ENCODE assay signal across 23 cellular contexts in the genomic region with DNA sequence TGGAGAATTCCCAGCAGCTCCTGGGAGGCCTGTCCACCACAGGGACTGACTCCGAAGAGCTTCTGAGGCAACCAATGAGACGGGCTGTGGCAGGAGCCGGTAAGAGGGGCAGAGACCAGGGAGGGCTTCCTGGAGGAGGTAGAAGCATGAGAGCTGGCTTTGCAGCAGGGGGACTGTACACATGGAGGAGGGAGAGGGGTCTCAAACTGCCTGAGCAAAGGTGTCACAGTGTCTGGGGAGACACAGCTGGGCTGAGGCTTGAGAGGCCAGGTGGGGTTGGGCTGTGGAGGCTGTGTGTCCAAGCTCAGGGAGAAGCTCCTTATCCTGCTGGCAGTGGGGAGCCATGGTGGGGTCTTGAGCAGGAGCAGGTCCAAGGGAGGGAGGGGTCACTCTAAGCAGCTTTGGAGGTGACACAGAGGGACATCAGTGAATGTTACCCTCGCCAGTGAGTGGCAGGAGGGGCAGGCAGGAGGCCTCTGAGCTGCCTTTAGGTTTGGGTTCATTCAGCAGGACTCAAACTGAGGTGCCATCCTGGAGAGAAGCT. TPM values are rescaled to one million over a fixed set of nuclear protein-coding genes. Genes with fewer than 3 reads are reported as not detected.
"Had no signal": no experiment of that assay in that cellular context is flagged by ENCODE, and none has a peak within 500 bp of the region (broad histone marks: within the 10 kb centered on the region; RNA-seq: fewer than 3 reads in every experiment).

No MANE protein-coding gene starts in this region.

- H2AFZ ChIP-seq: hepatocyte had no signal

- ATAC-seq: foreskin keratinocyte; left colon; left ventricle myocardium superior; naive thymus-derived CD4-positive, alpha-beta T cell; psoas muscle; sciatic nerve; stimulated activated naive B cell treated with anti-CD40 and anti-IgM and Interleukin-4, amounts not matched to agents 10 μg/mL and 1 μg/mL and 100 μg/mL, for 72 hours; stimulated activated naive CD8-positive, alpha-beta T cell treated with anti-CD3 and anti-CD28 coated beads, Interleukin-15, amount 100 ng/mL, for 72 hours; upper lobe of right lung had no signal

- H3K9me3 Mint-ChIP-seq: nephron progenitor cell; stimulated activated naive B cell treated with anti-CD40 and anti-IgM and Interleukin-4, amounts not matched to agents 10 μg/mL and 1 μg/mL and 100 μg/mL, for 72 hours; stimulated activated naive CD8-positive, alpha-beta T cell treated with anti-CD3 and anti-CD28 coated beads, Interleukin-15, amount 100 ng/mL, for 72 hours had no signal

- H3K27me3 ChIP-seq: foreskin keratinocyte, hepatocyte, ovary, testis, upper lobe of right lung had no signal

- H3K36me3 Mint-ChIP-seq: naive thymus-derived CD4-positive, alpha-beta T cell; stimulated activated naive B cell treated with anti-CD40 and anti-IgM and Interleukin-4, amounts not matched to agents 10 μg/mL and 1 μg/mL and 100 μg/mL, for 72 hours had no signal

- H3K9me3 ChIP-seq: ovary, psoas muscle, spleen, testis, tibial nerve, upper lobe of right lung had no signal

- H3K27ac Mint-ChIP-seq: naive thymus-derived CD4-positive, alpha-beta T cell; nephron progenitor cell; stimulated activated naive B cell treated with anti-CD40 and anti-IgM and Interleukin-4, amounts not matched to agents 10 μg/mL and 1 μg/mL and 100 μg/mL, for 72 hours had no signal

- DNase-seq: erythroblast; foreskin keratinocyte; head of caudate nucleus; left colon; left ventricle myocardium superior; mesendoderm; naive thymus-derived CD4-positive, alpha-beta T cell; nephron progenitor cell; ovary; psoas muscle; retina; spleen; stimulated activated CD4-positive, alpha-beta T cell treated with anti-CD3 and anti-CD28 coated beads, Interleukin-2, amount 100 ng/mL, for 24 hours; stimulated activated CD4-positive, alpha-beta T cell treated with anti-CD3 and anti-CD28 coated beads, Interleukin-4, amount 100 ng/mL, for 4 hours; stimulated activated naive B cell treated with anti-CD40 and anti-IgM and Interleukin-4, amounts not matched to agents 10 μg/mL and 1 μg/mL and 100 μg/mL, for 72 hours; stimulated activated naive CD8-positive, alpha-beta T cell treated with anti-CD3 and anti-CD28 coated beads, Interleukin-15, amount 100 ng/mL, for 72 hours; testis; upper lobe of right lung had no signal

- H3K27ac ChIP-seq: foreskin keratinocyte, hepatocyte, ovary, psoas muscle, spleen, testis, tibial nerve, upper lobe of right lung had no signal

- H3K4me3 ChIP-seq: hepatocyte, ovary, psoas muscle, spleen, testis, tibial nerve, upper lobe of right lung had no signal

- H3K36me3 ChIP-seq: ovary, spleen, tibial nerve, upper lobe of right lung had no signal

- H3K4me2 ChIP-seq: hepatocyte had no signal

- H3K4me3 Mint-ChIP-seq: naive thymus-derived CD4-positive, alpha-beta T cell; nephron progenitor cell; stimulated activated naive B cell treated with anti-CD40 and anti-IgM and Interleukin-4, amounts not matched to agents 10 μg/mL and 1 μg/mL and 100 μg/mL, for 72 hours; stimulated activated naive CD8-positive, alpha-beta T cell treated with anti-CD3 and anti-CD28 coated beads, Interleukin-15, amount 100 ng/mL, for 72 hours had no signal

RNA-seq across cellular contexts. Expression of a gene that starts 29.1 kb away (rescaled TPM):
- total RNA-seq: endothelial cell of umbilical vein; naive thymus-derived CD4-positive, alpha-beta T cell; skeletal muscle tissue; spleen; upper lobe of right lung had no signal
- polyA plus RNA-seq: endothelial cell of umbilical vein; naive thymus-derived CD4-positive, alpha-beta T cell had no signal
